In genomic region chr14:52948039-52948438, GRCh38 we compare ENCODE assay signal across 1 cellular context.
TF ChIP-seq lines count a peak whose summit lies in the region.

No MANE protein-coding gene starts in this region.

TF ChIP-seq in HepG2, 621 proteins besides CTCF, POLR2A, EP300 and RAD21 (continued from another document and continues in another):
- TF ChIP-seq, protein P1, sequence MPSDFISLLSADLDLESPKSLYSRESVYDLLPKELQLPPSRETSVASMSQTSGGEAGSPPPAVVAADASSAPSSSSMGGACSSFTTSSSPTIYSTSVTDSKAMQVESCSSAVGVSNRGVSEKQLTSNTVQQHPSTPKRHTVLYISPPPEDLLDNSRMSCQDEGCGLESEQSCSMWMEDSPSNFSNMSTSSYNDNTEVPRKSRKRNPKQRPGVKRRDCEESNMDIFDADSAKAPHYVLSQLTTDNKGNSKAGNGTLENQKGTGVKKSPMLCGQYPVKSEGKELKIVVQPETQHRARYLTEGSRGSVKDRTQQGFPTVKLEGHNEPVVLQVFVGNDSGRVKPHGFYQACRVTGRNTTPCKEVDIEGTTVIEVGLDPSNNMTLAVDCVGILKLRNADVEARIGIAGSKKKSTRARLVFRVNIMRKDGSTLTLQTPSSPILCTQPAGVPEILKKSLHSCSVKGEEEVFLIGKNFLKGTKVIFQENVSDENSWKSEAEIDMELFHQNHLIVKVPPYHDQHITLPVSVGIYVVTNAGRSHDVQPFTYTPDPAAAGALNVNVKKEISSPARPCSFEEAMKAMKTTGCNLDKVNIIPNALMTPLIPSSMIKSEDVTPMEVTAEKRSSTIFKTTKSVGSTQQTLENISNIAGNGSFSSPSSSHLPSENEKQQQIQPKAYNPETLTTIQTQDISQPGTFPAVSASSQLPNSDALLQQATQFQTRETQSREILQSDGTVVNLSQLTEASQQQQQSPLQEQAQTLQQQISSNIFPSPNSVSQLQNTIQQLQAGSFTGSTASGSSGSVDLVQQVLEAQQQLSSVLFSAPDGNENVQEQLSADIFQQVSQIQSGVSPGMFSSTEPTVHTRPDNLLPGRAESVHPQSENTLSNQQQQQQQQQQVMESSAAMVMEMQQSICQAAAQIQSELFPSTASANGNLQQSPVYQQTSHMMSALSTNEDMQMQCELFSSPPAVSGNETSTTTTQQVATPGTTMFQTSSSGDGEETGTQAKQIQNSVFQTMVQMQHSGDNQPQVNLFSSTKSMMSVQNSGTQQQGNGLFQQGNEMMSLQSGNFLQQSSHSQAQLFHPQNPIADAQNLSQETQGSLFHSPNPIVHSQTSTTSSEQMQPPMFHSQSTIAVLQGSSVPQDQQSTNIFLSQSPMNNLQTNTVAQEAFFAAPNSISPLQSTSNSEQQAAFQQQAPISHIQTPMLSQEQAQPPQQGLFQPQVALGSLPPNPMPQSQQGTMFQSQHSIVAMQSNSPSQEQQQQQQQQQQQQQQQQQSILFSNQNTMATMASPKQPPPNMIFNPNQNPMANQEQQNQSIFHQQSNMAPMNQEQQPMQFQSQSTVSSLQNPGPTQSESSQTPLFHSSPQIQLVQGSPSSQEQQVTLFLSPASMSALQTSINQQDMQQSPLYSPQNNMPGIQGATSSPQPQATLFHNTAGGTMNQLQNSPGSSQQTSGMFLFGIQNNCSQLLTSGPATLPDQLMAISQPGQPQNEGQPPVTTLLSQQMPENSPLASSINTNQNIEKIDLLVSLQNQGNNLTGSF (CRISPR knock-in tag; IDR thresholded peaks at IDR 0.05): no peak
- TF ChIP-seq ZBTB49 (CRISPR knock-in tag; IDR thresholded peaks at IDR 0.05; ENCODE audit: borderline replicate concordance) (no peak), CBX2 (IDR thresholded peaks at IDR 0.05; ENCODE audit: low read depth, low read length) (no peak), CBX2 (CRISPR knock-in tag; IDR thresholded peaks at IDR 0.05; ENCODE audit: low read depth) (no peak), NR1H2 (CRISPR knock-in tag; IDR thresholded peaks at IDR 0.05; ENCODE audit: borderline replicate concordance, low read depth) (no peak), ZNF333 (CRISPR knock-in tag; IDR thresholded peaks at IDR 0.05; ENCODE audit: borderline replicate concordance) (no peak), ZNF83 (CRISPR knock-in tag; IDR thresholded peaks at IDR 0.05; ENCODE audit: borderline replicate concordance) (no peak), SOX6 (IDR thresholded peaks at IDR 0.05) (no peak), SOX6 (CRISPR knock-in tag; IDR thresholded peaks at IDR 0.05) (peak; percentile 66; the same call in 1 of the 2 replicates), PPARG (CRISPR knock-in tag; conservative IDR thresholded peaks at IDR 0.05) (peak; percentile 61), RARG (CRISPR knock-in tag; IDR thresholded peaks at IDR 0.05; ENCODE audit: low read depth) (no peak), ZNF224 (CRISPR knock-in tag; IDR thresholded peaks at IDR 0.05) (no peak), GATAD1 (CRISPR knock-in tag; IDR thresholded peaks at IDR 0.05) (no peak), ZBTB3 (CRISPR knock-in tag; IDR thresholded peaks at IDR 0.05; ENCODE audit: borderline replicate concordance, low read depth) (no peak), ZNF512 (CRISPR knock-in tag; IDR thresholded peaks at IDR 0.05) (no peak), SUZ12 (IDR thresholded peaks at IDR 0.05; ENCODE audit: low read depth, low read length) (no peak), KLF15 (CRISPR knock-in tag; IDR thresholded peaks at IDR 0.05; ENCODE audit: borderline replicate concordance) (no peak), JUN (CRISPR knock-in tag; IDR thresholded peaks at IDR 0.05) (0 out of 2 replicates have a peak, but pooled peaks have one; percentile 22), NCOA5 (CRISPR knock-in tag; IDR thresholded peaks at IDR 0.05) (no peak), ZNF354B (CRISPR knock-in tag; IDR thresholded peaks at IDR 0.05) (no peak), ARID2 (CRISPR knock-in tag; IDR thresholded peaks at IDR 0.05; ENCODE audit: borderline replicate concordance) (no peak), ZNF749 (CRISPR knock-in tag; IDR thresholded peaks at IDR 0.05; ENCODE audit: borderline replicate concordance) (no peak), ZNF678 (CRISPR knock-in tag; IDR thresholded peaks at IDR 0.05) (no peak), AGO1 (IDR thresholded peaks at IDR 0.05; ENCODE audit: low read depth, low read length, poor library complexity, severe bottlenecking) (no peak), SNAI1 (CRISPR knock-in tag; IDR thresholded peaks at IDR 0.05; ENCODE audit: borderline replicate concordance) (no peak), ZNF264 (CRISPR knock-in tag; IDR thresholded peaks at IDR 0.05) (peak; percentile 79; the same call in 1 of the 2 replicates), KMT2B (CRISPR knock-in tag; IDR thresholded peaks at IDR 0.05) (no peak), TGIF2 (CRISPR knock-in tag; IDR thresholded peaks at IDR 0.05) (no peak), HCFC1 (IDR thresholded peaks at IDR 0.05; ENCODE audit: low read depth, low read length) (no peak), ZNF841 (CRISPR knock-in tag; IDR thresholded peaks at IDR 0.05; ENCODE audit: borderline replicate concordance) (no peak), NFRKB (IDR thresholded peaks at IDR 0.05) (no peak), GATAD2A (CRISPR knock-in tag; IDR thresholded peaks at IDR 0.05) (peak; percentile 72; the same call in 1 of the 2 replicates), ZNF567 (CRISPR knock-in tag; IDR thresholded peaks at IDR 0.05; ENCODE audit: borderline replicate concordance) (no peak), RNF2 (conservative IDR thresholded peaks at IDR 0.05; ENCODE audit: low read depth) (no peak), RFXANK (CRISPR knock-in tag; IDR thresholded peaks at IDR 0.05) (no peak), GTF2F1 (IDR thresholded peaks at IDR 0.05; ENCODE audit: low read length) (no peak), ZNF572 (CRISPR knock-in tag; IDR thresholded peaks at IDR 0.05) (no peak)
- TF ChIP-seq, protein P2, sequence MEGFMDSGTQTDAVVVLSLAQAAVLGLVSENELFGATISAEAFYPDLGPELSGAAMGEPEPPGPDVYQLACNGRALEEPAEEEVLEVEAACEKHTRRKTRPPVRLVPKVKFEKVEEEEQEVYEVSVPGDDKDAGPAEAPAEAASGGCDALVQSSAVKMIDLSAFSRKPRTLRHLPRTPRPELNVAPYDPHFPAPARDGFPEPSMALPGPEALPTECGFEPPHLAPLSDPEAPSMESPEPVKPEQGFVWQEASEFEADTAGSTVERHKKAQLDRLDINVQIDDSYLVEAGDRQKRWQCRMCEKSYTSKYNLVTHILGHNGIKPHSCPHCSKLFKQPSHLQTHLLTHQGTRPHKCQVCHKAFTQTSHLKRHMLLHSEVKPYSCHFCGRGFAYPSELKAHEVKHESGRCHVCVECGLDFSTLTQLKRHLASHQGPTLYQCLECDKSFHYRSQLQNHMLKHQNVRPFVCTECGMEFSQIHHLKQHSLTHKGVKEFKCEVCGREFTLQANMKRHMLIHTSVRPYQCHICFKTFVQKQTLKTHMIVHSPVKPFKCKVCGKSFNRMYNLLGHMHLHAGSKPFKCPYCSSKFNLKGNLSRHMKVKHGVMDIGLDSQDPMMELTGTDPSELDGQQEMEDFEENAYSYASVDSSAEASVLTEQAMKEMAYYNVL (CRISPR knock-in tag; IDR thresholded peaks at IDR 0.05; ENCODE audit: borderline replicate concordance): peak; percentile 50; the same call in 1 of the 2 replicates
- TF ChIP-seq, protein P3, sequence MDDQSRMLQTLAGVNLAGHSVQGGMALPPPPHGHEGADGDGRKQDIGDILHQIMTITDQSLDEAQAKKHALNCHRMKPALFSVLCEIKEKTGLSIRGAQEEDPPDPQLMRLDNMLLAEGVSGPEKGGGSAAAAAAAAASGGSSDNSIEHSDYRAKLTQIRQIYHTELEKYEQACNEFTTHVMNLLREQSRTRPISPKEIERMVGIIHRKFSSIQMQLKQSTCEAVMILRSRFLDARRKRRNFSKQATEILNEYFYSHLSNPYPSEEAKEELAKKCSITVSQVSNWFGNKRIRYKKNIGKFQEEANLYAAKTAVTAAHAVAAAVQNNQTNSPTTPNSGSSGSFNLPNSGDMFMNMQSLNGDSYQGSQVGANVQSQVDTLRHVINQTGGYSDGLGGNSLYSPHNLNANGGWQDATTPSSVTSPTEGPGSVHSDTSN (CRISPR knock-in tag; IDR thresholded peaks at IDR 0.05; ENCODE audit: borderline replicate concordance): no peak
- TF ChIP-seq, protein P4, sequence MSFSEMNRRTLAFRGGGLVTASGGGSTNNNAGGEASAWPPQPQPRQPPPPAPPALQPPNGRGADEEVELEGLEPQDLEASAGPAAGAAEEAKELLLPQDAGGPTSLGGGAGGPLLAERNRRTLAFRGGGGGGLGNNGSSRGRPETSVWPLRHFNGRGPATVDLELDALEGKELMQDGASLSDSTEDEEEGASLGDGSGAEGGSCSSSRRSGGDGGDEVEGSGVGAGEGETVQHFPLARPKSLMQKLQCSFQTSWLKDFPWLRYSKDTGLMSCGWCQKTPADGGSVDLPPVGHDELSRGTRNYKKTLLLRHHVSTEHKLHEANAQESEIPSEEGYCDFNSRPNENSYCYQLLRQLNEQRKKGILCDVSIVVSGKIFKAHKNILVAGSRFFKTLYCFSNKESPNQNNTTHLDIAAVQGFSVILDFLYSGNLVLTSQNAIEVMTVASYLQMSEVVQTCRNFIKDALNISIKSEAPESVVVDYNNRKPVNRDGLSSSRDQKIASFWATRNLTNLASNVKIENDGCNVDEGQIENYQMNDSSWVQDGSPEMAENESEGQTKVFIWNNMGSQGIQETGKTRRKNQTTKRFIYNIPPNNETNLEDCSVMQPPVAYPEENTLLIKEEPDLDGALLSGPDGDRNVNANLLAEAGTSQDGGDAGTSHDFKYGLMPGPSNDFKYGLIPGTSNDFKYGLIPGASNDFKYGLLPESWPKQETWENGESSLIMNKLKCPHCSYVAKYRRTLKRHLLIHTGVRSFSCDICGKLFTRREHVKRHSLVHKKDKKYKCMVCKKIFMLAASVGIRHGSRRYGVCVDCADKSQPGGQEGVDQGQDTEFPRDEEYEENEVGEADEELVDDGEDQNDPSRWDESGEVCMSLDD (CRISPR knock-in tag; IDR thresholded peaks at IDR 0.05; ENCODE audit: borderline replicate concordance): no peak
- TF ChIP-seq, protein P5, sequence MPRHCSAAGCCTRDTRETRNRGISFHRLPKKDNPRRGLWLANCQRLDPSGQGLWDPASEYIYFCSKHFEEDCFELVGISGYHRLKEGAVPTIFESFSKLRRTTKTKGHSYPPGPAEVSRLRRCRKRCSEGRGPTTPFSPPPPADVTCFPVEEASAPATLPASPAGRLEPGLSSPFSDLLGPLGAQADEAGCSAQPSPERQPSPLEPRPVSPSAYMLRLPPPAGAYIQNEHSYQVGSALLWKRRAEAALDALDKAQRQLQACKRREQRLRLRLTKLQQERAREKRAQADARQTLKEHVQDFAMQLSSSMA (CRISPR knock-in tag; IDR thresholded peaks at IDR 0.05): no peak
- TF ChIP-seq, protein P6, sequence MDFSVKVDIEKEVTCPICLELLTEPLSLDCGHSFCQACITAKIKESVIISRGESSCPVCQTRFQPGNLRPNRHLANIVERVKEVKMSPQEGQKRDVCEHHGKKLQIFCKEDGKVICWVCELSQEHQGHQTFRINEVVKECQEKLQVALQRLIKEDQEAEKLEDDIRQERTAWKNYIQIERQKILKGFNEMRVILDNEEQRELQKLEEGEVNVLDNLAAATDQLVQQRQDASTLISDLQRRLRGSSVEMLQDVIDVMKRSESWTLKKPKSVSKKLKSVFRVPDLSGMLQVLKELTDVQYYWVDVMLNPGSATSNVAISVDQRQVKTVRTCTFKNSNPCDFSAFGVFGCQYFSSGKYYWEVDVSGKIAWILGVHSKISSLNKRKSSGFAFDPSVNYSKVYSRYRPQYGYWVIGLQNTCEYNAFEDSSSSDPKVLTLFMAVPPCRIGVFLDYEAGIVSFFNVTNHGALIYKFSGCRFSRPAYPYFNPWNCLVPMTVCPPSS (IDR thresholded peaks at IDR 0.05): no peak
- TF ChIP-seq, protein P7, sequence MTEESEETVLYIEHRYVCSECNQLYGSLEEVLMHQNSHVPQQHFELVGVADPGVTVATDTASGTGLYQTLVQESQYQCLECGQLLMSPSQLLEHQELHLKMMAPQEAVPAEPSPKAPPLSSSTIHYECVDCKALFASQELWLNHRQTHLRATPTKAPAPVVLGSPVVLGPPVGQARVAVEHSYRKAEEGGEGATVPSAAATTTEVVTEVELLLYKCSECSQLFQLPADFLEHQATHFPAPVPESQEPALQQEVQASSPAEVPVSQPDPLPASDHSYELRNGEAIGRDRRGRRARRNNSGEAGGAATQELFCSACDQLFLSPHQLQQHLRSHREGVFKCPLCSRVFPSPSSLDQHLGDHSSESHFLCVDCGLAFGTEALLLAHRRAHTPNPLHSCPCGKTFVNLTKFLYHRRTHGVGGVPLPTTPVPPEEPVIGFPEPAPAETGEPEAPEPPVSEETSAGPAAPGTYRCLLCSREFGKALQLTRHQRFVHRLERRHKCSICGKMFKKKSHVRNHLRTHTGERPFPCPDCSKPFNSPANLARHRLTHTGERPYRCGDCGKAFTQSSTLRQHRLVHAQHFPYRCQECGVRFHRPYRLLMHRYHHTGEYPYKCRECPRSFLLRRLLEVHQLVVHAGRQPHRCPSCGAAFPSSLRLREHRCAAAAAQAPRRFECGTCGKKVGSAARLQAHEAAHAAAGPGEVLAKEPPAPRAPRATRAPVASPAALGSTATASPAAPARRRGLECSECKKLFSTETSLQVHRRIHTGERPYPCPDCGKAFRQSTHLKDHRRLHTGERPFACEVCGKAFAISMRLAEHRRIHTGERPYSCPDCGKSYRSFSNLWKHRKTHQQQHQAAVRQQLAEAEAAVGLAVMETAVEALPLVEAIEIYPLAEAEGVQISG (CRISPR knock-in tag; IDR thresholded peaks at IDR 0.05): peak; percentile 61; the same call in 1 of the 2 replicates
- TF ChIP-seq, protein P8, sequence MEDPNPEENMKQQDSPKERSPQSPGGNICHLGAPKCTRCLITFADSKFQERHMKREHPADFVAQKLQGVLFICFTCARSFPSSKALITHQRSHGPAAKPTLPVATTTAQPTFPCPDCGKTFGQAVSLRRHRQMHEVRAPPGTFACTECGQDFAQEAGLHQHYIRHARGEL (CRISPR knock-in tag; IDR thresholded peaks at IDR 0.05): no peak
